In genomic region chr1:214547747-214548146, GRCh38 we compare ENCODE assay signal across 1 cellular context.
TF ChIP-seq lines count a peak whose summit lies in the region.

No MANE protein-coding gene starts in this region.

TF ChIP-seq in IMR-90, 13 proteins besides CTCF, POLR2A, EP300 and RAD21:
- TF ChIP-seq ELK1 (IDR thresholded peaks at IDR 0.05; ENCODE audit: borderline replicate concordance, low read depth, low read length), result no peak
- no peak for TF ChIP-seq MXI1 (IDR thresholded peaks at IDR 0.05; ENCODE audit: borderline replicate concordance, low read depth, low read length)
- TF ChIP-seq RCOR1 (IDR thresholded peaks at IDR 0.05; ENCODE audit: insufficient replicate concordance, low read length), result no peak
- TF ChIP-seq SMC3 (IDR thresholded peaks at IDR 0.05; ENCODE audit: low read depth, low read length), result no peak
- no peak for TF ChIP-seq RFX5 (IDR thresholded peaks at IDR 0.05; ENCODE audit: low read depth, low read length)
- no peak for TF ChIP-seq MAFK (IDR thresholded peaks at IDR 0.05; ENCODE audit: low read depth, low read length)
- no peak for TF ChIP-seq CHD1 (IDR thresholded peaks at IDR 0.05; ENCODE audit: low read depth, low read length)
- TF ChIP-seq, protein P1, sequence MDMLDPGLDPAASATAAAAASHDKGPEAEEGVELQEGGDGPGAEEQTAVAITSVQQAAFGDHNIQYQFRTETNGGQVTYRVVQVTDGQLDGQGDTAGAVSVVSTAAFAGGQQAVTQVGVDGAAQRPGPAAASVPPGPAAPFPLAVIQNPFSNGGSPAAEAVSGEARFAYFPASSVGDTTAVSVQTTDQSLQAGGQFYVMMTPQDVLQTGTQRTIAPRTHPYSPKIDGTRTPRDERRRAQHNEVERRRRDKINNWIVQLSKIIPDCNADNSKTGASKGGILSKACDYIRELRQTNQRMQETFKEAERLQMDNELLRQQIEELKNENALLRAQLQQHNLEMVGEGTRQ (IDR thresholded peaks at IDR 0.05; ENCODE audit: low read depth, low read length), result no peak
